In genomic region chr21:44846201-44846484, GRCh38 we compare ENCODE assay signal across 8 cellular contexts. TPM values are rescaled to one million over a fixed set of nuclear protein-coding genes. Genes with fewer than 3 reads are reported as not detected.
DNase-seq lines count a peak whose midpoint lies in the region; ATAC-seq and TF ChIP-seq lines count a peak whose summit lies in the region.

No MANE protein-coding gene starts in this region.

- peaks cover 37% of the 10 kb centered on the region for H3K4me1 ChIP-seq in Caco-2
- peaks cover 15% of the 10 kb centered on the region for H3K4me1 ChIP-seq in Panc1 (ENCODE audit: control insufficient read depth, insufficient read depth, low read length)
- peaks cover 3% of the 10 kb centered on the region for H3K4me1 ChIP-seq in rectal smooth muscle tissue (ENCODE audit: control insufficient read depth, insufficient read depth, low read length)
- peaks cover 18 to 20% of the 10 kb centered on the region in 2 donors for H3K4me1 ChIP-seq in thyroid gland
- H3K4me1 ChIP-seq in Karpas-422 (ENCODE audit: low read length), result no peaks in the 10 kb centered on the region

- no peak overlapping the region for H3K4me2 ChIP-seq in Karpas-422 (ENCODE audit: low read depth, low read length, poor library complexity, severe bottlenecking)

- H3K9me2 ChIP-seq in Karpas-422 (replicated peaks; ENCODE audit: insufficient read depth, low read length), result no peaks in the 10 kb centered on the region

- no peaks in the 10 kb centered on the region; the same call in 1 of the 2 replicates for H3K36me3 ChIP-seq in Caco-2 (ENCODE audit: control insufficient read depth, insufficient read depth, low read length)
- H3K36me3 ChIP-seq in Panc1 (ENCODE audit: control insufficient read depth, insufficient read depth, low read length), result peaks cover 3% of the 10 kb centered on the region
- peaks cover 14% of the 10 kb centered on the region for H3K36me3 ChIP-seq in rectal smooth muscle tissue (ENCODE audit: control insufficient read depth, insufficient read depth, low read length)
- H3K36me3 ChIP-seq in thyroid gland, result peaks cover 22 to 28% of the 10 kb centered on the region in 2 donors
- peaks cover 10% of the 10 kb centered on the region; the same call in 1 of the 2 replicates for H3K36me3 ChIP-seq in Karpas-422 (ENCODE audit: insufficient read depth, low read length)

- no peak for ATAC-seq in Panc1

- no peak overlapping the region for H3K9ac ChIP-seq in rectal smooth muscle tissue (ENCODE audit: low read length)
- no peak overlapping the region for H3K9ac ChIP-seq in Karpas-422 (ENCODE audit: low read length)

- no peaks in the 10 kb centered on the region for H4K20me1 ChIP-seq in Karpas-422 (ENCODE audit: insufficient read depth, low read depth, low read length)

- WGBS in thyroid gland, 2 donors, result 9 to 13% methylated on average over 1 of the region's 1 CpG

- no peak overlapping the region for H2AFZ ChIP-seq in Karpas-422 (ENCODE audit: low read length)

- H3K9me3 ChIP-seq in Caco-2, result no peaks in the 10 kb centered on the region
- H3K9me3 ChIP-seq in Panc1 (ENCODE audit: control insufficient read depth, insufficient read depth, low read depth, low read length), result no peaks in the 10 kb centered on the region
- H3K9me3 ChIP-seq in thyroid gland, result no peaks in the 10 kb centered on the region
- no peaks in the 10 kb centered on the region for H3K9me3 ChIP-seq in Karpas-422 (ENCODE audit: low read length)

- BruUV-seq in Caco-2 (replicated peaks; lab: Mats Ljungman, UMichigan) (no TSS peak), Panc1 (replicated peaks; lab: Mats Ljungman, UMichigan) (no TSS peak)

- no peaks in the 10 kb centered on the region for H3K9me3 Mint-ChIP-seq in Caco-2 (ENCODE audit: unreplicated experiment)

- H3K4me3 ChIP-seq in Caco-2 (ENCODE audit: low read depth, low read length) (no peak overlapping the region), Panc1 (ENCODE audit: low read depth in 2 of 2, low read length in 2 of 2) (peak overlapping the region; percentile 25 to 46), epithelial cell of proximal tubule (ENCODE audit: low read depth, low read length) (peak overlapping the region; percentile 46), rectal smooth muscle tissue (ENCODE audit: low read length) (peak overlapping the region; percentile 56), thyroid gland (replicated peaks in 1 of 3) (peak overlapping the region in 1 of 3 donors; percentile 18), Karpas-422 (ENCODE audit: low read length) (no peak overlapping the region)

- TF ChIP-seq CTCF in Caco-2 (IDR thresholded peaks at IDR 0.05; ENCODE audit: insufficient read depth in 1 of 2, low read depth in 1 of 2, low read length in 1 of 2, severe bottlenecking in 1 of 2, unreplicated experiment in 1 of 2), result no peak
- TF ChIP-seq CTCF in Panc1 (IDR thresholded peaks at IDR 0.05), result no peak
- no peak for TF ChIP-seq CTCF in epithelial cell of proximal tubule (conservative IDR thresholded peaks at IDR 0.05; ENCODE audit: low read depth, low read length)
- peak in 1 of 6 experiments; percentile 10 for TF ChIP-seq CTCF in thyroid gland (IDR thresholded peaks at IDR 0.05)

- no peaks in the 10 kb centered on the region for H3K27me3 Mint-ChIP-seq in Caco-2 (ENCODE audit: insufficient read depth, unreplicated experiment)

- no peak for TF ChIP-seq POLR2A in thyroid gland (IDR thresholded peaks at IDR 0.05)

- POLR2A ChIA-PET in Caco-2 (lab: Charles Lee), result no interaction called here
- POLR2A ChIA-PET in Panc1 (lab: Charles Lee), result no interaction called here

- intact Hi-C loops in Caco-2 (cut with micrococcal nuclease; ENCODE audit: unreplicated experiment) (no loop called here), Panc1 (cut with micrococcal nuclease; ENCODE audit: unreplicated experiment) (no loop called here), thyroid gland (cut with DNase I) (no loop called here)

- DNase-seq in Caco-2 (no peak), Panc1 (ENCODE audit: low read depth, low spot score) (no peak), epithelial cell of proximal tubule (ENCODE audit: low read depth) (no peak), kidney glomerular epithelial cell (lab: John Stamatoyannopoulos, UW) (no peak), thyroid gland (no peak), NCI-H69 (lab: John Stamatoyannopoulos, UW) (no peak), Karpas-422 (no peak)

- peak overlapping the region; percentile 29 for H3K4me3 Mint-ChIP-seq in Caco-2 (ENCODE audit: unreplicated experiment)

- peaks cover 62% of the 10 kb centered on the region for H3K36me3 Mint-ChIP-seq in Caco-2 (ENCODE audit: insufficient read depth, unreplicated experiment)

- H3K4me1 Mint-ChIP-seq in Caco-2 (ENCODE audit: low read depth, unreplicated experiment), result peaks cover 6% of the 10 kb centered on the region

- H3K27me3 ChIP-seq in Caco-2 (replicated peaks; ENCODE audit: control insufficient read depth, insufficient read depth, low read length), result no peaks in the 10 kb centered on the region
- H3K27me3 ChIP-seq in Panc1 (ENCODE audit: control insufficient read depth, insufficient read depth, low read length), result no peaks in the 10 kb centered on the region
- no peaks in the 10 kb centered on the region for H3K27me3 ChIP-seq in rectal smooth muscle tissue (ENCODE audit: control insufficient read depth, insufficient read depth, low read length)
- no peaks in the 10 kb centered on the region for H3K27me3 ChIP-seq in thyroid gland
- H3K27me3 ChIP-seq in Karpas-422 (ENCODE audit: low read length), result no peaks in the 10 kb centered on the region

- no peaks in the 10 kb centered on the region for H3K79me2 ChIP-seq in Karpas-422 (ENCODE audit: low read length)

- CTCF ChIA-PET in Caco-2 (lab: Charles Lee), result no interaction called here
- CTCF ChIA-PET in Panc1 (lab: Charles Lee), result no interaction called here

- in situ Hi-C loops in Panc1 (cut with HindIII; ENCODE audit: low pct_unique_long_range_greater_than_20kb, low sequenced_read_pairs), result no loop called here

- H3K27ac Mint-ChIP-seq in Caco-2 (ENCODE audit: unreplicated experiment), result peak overlapping the region; percentile 48

- H3K27ac ChIP-seq in Panc1 (ENCODE audit: low read length) (peak overlapping the region; percentile 68), rectal smooth muscle tissue (ENCODE audit: low read depth, low read length) (no peak overlapping the region), thyroid gland (no peak overlapping the region), Karpas-422 (ENCODE audit: low read length) (no peak overlapping the region)

RNA-seq across cellular contexts. Expression of gene PTTG1IP, which starts 27.3 kb away (rescaled TPM):
- 296 and 306 TPM in 2 replicates for total RNA-seq in Caco-2 (2022)
- 226 TPM for total RNA-seq in Panc1 (2021; ENCODE audit: unreplicated experiment)
- polyA plus RNA-seq in Panc1 (2012; ENCODE audit: insufficient read length), result 169 TPM
- total RNA-seq in epithelial cell of proximal tubule, result 311 and 421 TPM in 2 replicates
- total RNA-seq in thyroid gland, result 100 to 1,000 TPM; 256 to 374 (median 309) TPM
- total RNA-seq in Karpas-422 (2014; rRNA removed; shearing (Covaris generic); ENCODE audit: low replicate concordance), result 37.8 and 44.7 TPM in 2 replicates

RNA-seq across cellular contexts. Expression of gene SUMO3, which starts 28.3 kb away (rescaled TPM):
- total RNA-seq in Caco-2 (2022) (110 and 118 TPM in 2 replicates), Panc1 (2021; ENCODE audit: unreplicated experiment) (41.4 TPM), epithelial cell of proximal tubule (58.7 and 86.0 TPM in 2 replicates), thyroid gland (100 to 1,000 TPM in 1 of 4 donors, 10 to 100 TPM in 3; 65.7 to 127 (median 87.8) TPM)
- 55.8 TPM for polyA plus RNA-seq in Panc1 (2012; ENCODE audit: insufficient read length)
- total RNA-seq in Karpas-422 (2014; rRNA removed; shearing (Covaris generic); ENCODE audit: low replicate concordance), result 70.3 and 80.3 TPM in 2 replicates

RNA-seq across cellular contexts. Expression of gene UBE2G2, which starts 44.5 kb away (rescaled TPM):
- total RNA-seq in Caco-2 (2022) (91.3 and 103 TPM in 2 replicates), Panc1 (2021; ENCODE audit: unreplicated experiment) (77.4 TPM), epithelial cell of proximal tubule (29.6 and 47.2 TPM in 2 replicates), thyroid gland (100 to 1,000 TPM in 1 of 4 donors, 10 to 100 TPM in 3; 90.4 to 127 (median 95.3) TPM)
- polyA plus RNA-seq in Panc1 (2012; ENCODE audit: insufficient read length), result 69.4 TPM
- 126 and 148 TPM in 2 replicates for total RNA-seq in Karpas-422 (2014; rRNA removed; shearing (Covaris generic); ENCODE audit: low replicate concordance)

Comparison
In these comparisons a context has a peak if more than half of its experiments do, and no peak if none do; other contexts are left out.
1. H3K4me3 ChIP-seq: peak in Panc1 (2 of 2), epithelial cell of proximal tubule (single experiment) and rectal smooth muscle tissue (single experiment); none in Caco-2 (single experiment) and Karpas-422 (single experiment).